In the genomic region with DNA sequence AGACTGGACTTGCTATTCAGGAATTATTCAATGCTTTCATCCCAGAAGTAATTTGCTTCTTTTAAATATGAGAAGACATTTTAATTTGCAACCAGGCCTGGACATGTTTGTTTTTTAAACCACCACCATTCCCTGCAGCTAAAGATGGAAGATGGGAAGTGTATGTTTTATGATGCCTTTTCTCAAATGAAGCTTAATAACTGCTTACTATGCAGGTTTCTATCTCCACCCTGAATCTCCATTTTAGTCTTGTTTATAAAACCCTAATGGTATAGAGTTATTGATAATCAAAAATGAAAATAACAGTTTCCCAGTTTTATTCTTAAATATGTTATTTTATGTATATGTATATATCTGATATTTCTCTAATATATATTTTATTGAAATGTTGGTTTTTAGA, we compare ENCODE assay signal across 31 cellular contexts.
"Had no signal": no experiment of that assay in that cellular context is flagged by ENCODE, and none has a peak within 500 bp of the region (broad histone marks: within the 10 kb centered on the region; RNA-seq: fewer than 3 reads in every experiment).

No MANE protein-coding gene starts in this region.

- H3K9me3 ChIP-seq: adrenal gland, breast epithelium, colonic mucosa, esophagus muscularis mucosa, gastroesophageal sphincter, heart right ventricle had no signal

- H3K36me3 ChIP-seq: adrenal gland, breast epithelium, cardiac muscle cell, colonic mucosa, esophagus muscularis mucosa, gastroesophageal sphincter, heart right ventricle, WERI-Rb-1 had no signal

- H3K27me3 ChIP-seq: adrenal gland, breast epithelium, cardiac muscle cell, colonic mucosa, esophagus muscularis mucosa, foreskin keratinocyte, gastroesophageal sphincter, heart right ventricle, hepatocyte had no signal

- DNase-seq: activated B cell treated with CpG ODN at 0.5 μM for 24 hours; activated CD4-positive, alpha-beta T cell treated with anti-CD3 and anti-CD28 coated beads for 48 hours; activated CD4-positive, alpha-beta T cell treated with anti-CD3 and anti-CD28 coated beads, Interleukin-2, amount 50 U/mL, for 1 hour; activated CD4-positive, alpha-beta T cell treated with anti-CD3 and anti-CD28 coated beads, Interleukin-2, amount 50 U/mL, for 48 hours; activated CD8-positive, alpha-beta memory T cell treated with anti-CD3 and anti-CD28 coated beads for 24 hours; activated CD8-positive, alpha-beta T cell treated with anti-CD3 and anti-CD28 coated beads for 36 hours; activated effector memory CD4-positive, alpha-beta T cell treated with anti-CD3 and anti-CD28 coated beads, Interleukin-2, amount 50 U/mL, for 16 hours; activated naive CD4-positive, alpha-beta T cell treated with anti-CD3 and anti-CD28 coated beads for 36 hours; activated naive CD8-positive, alpha-beta T cell treated with anti-CD3 and anti-CD28 coated beads for 36 hours; activated naive CD8-positive, alpha-beta T cell treated with anti-CD3 and anti-CD28 coated beads, Interleukin-2, amount 50 U/mL, for 24 hours; activated T-cell treated with anti-CD3 and anti-CD28 coated beads, Interleukin-2, amount 50 U/mL, for 4 hours; adrenal gland; amygdala; aorta; central memory CD4-positive, alpha-beta T cell; cerebellar nuclear complex; colonic mucosa; effector CD8-positive, alpha-beta T cell; erythroblast; foreskin keratinocyte; heart right ventricle; T-helper 17 cell; T1000; WERI-Rb-1 had no signal

- ATAC-seq: activated CD4-positive, CD25-positive, alpha-beta regulatory T cell treated with anti-CD3 and anti-CD28 coated beads, Interleukin-2, amount 50 U/mL, for 24 hours; activated CD8-positive, alpha-beta T cell treated with anti-CD3 and anti-CD28 coated beads for 36 hours; activated naive CD8-positive, alpha-beta T cell treated with anti-CD3 and anti-CD28 coated beads, Interleukin-2, amount 50 U/mL, for 24 hours; activated T-cell treated with anti-CD3 and anti-CD28 coated beads, Interleukin-2, amount 50 U/mL, for 4 hours; activated T-helper 17 cell treated with anti-CD3 and anti-CD28 coated beads, Interleukin-2, amount 50 U/mL, for 72 hours; foreskin keratinocyte; gastroesophageal sphincter; T-helper 17 cell had no signal

- H3K4me3 ChIP-seq: adrenal gland, breast epithelium, cardiac muscle cell, colonic mucosa, esophagus muscularis mucosa, gastroesophageal sphincter, heart right ventricle, hepatocyte had no signal

- H3K27ac ChIP-seq: adrenal gland, breast epithelium, cardiac muscle cell, colonic mucosa, esophagus muscularis mucosa, foreskin keratinocyte, gastroesophageal sphincter, heart right ventricle, hepatocyte, WERI-Rb-1 had no signal

- H3K4me2 ChIP-seq: hepatocyte had no signal

- H2AFZ ChIP-seq: hepatocyte had no signal

- H3K4me1 ChIP-seq: adrenal gland, breast epithelium, colonic mucosa, esophagus muscularis mucosa, foreskin keratinocyte, gastroesophageal sphincter, heart right ventricle had no signal
